ENCODE assay signal across 22 cellular contexts in genomic region chr1:207221934-207222351, GRCh38.
DNase-seq lines count a peak whose midpoint lies in the region; ATAC-seq and TF ChIP-seq lines count a peak whose summit lies in the region.
"Had no signal": no experiment of that assay in that cellular context is flagged by ENCODE, and none has a peak within 500 bp of the region (broad histone marks: within the 10 kb centered on the region; RNA-seq: fewer than 3 reads in every experiment).

No MANE protein-coding gene starts in this region.

- no peak for ATAC-seq in CD4-positive, alpha-beta T cell (ENCODE audit: poor library complexity)
- no peak for ATAC-seq in GM18511 (IDR thresholded peaks at IDR 0.05; ENCODE audit: unreplicated experiment)
- ATAC-seq: T-cell had no signal

- no peak overlapping the region for H3K4me3 Mint-ChIP-seq in CD4-positive, alpha-beta T cell
- H3K4me3 Mint-ChIP-seq: activated T-helper 1 cell treated with anti-CD3 and anti-CD28 coated beads, Interleukin-12 subunit alpha, Interleukin-12 subunit beta, Interleukin-2, Interleukin-4 antibody, amounts not matched to agents 30 ng/mL and 10 ng/mL and 1 ng/mL, durations not matched to agents 14 hours and 24 hours and 36 hours; CD4-positive, CD25-positive, alpha-beta regulatory T cell; central memory CD8-positive, alpha-beta T cell; T-cell had no signal

- H3K27ac ChIP-seq in epithelial cell of prostate: peak overlapping the region; percentile 59
- H3K27ac ChIP-seq in CD4-positive, alpha-beta T cell (ENCODE audit: low read depth, low read length): no peak overlapping the region
- H3K27ac ChIP-seq: dorsolateral prefrontal cortex, prostate gland had no signal

- TF ChIP-seq CTCF in CD4-positive, alpha-beta T cell (IDR thresholded peaks at IDR 0.05): no peak

- no peaks in the 10 kb centered on the region for H3K9me3 ChIP-seq in CD4-positive, alpha-beta T cell (ENCODE audit: control insufficient read depth, low read length)
- H3K9me3 ChIP-seq: prostate gland had no signal

- intact Hi-C loops in CD4-positive, alpha-beta T cell (cut with DNase I, micrococcal nuclease): no loop called here

- no peaks in the 10 kb centered on the region for H3K9me3 Mint-ChIP-seq in CD4-positive, alpha-beta T cell
- H3K9me3 Mint-ChIP-seq: activated T-helper 1 cell treated with anti-CD3 and anti-CD28 coated beads, Interleukin-12 subunit alpha, Interleukin-12 subunit beta, Interleukin-2, Interleukin-4 antibody, amounts not matched to agents 30 ng/mL and 10 ng/mL and 1 ng/mL, durations not matched to agents 14 hours and 24 hours and 36 hours; central memory CD8-positive, alpha-beta T cell; T-cell had no signal

- DNase-seq in ELR (ENCODE audit: low read depth) (peak; percentile 45), NCI-H226 (peak; percentile 78), epithelial cell of prostate (ENCODE audit: low read depth, low spot score) (peak; percentile 50), renal cortical epithelial cell (ENCODE audit: low read depth) (peak; percentile 47), NCI-H82 treated with DMSO at 0.1 percent for 48 hours (lab: John Stamatoyannopoulos, UW; ENCODE audit: unreplicated experiment) (no peak)
- no peak for DNase-seq in CD4-positive, alpha-beta T cell
- DNase-seq: activated CD4-positive, alpha-beta T cell treated with anti-CD3 and anti-CD28 coated beads for 1 hour; activated naive CD4-positive, alpha-beta T cell treated with anti-CD3 and anti-CD28 coated beads, Interleukin-2, amount 50 U/mL, for 16 hours; aorta; CD4-positive, CD25-positive, alpha-beta regulatory T cell; dorsolateral prefrontal cortex; foreskin fibroblast; H7; MV-4-11; NCI-H1694; NCI-H748 treated with DMSO at 0.1 percent for 48 hours; SIG-M5; T-cell had no signal

- H3K27me3 Mint-ChIP-seq in CD4-positive, alpha-beta T cell: no peaks in the 10 kb centered on the region

- POLR2A ChIA-PET in CD4-positive, alpha-beta T cell (lab: Charles Lee): no interaction called here

- no peaks in the 10 kb centered on the region for H3K36me3 Mint-ChIP-seq in CD4-positive, alpha-beta T cell (ENCODE audit: low read depth)
- H3K36me3 Mint-ChIP-seq: CD4-positive, CD25-positive, alpha-beta regulatory T cell; T-cell had no signal

- peaks cover 9% of the 10 kb centered on the region for H3K4me1 Mint-ChIP-seq in CD4-positive, alpha-beta T cell (ENCODE audit: low read depth)
- H3K4me1 Mint-ChIP-seq: central memory CD8-positive, alpha-beta T cell had no signal

- CTCF ChIA-PET in CD4-positive, alpha-beta T cell (lab: Charles Lee): interaction anchor here (1.2 kb wide), 1 partner anchor 183 kb away, joined by 3 read pairs; no protein-coding TSS in a partner anchor

- no peak overlapping the region for H3K27ac Mint-ChIP-seq in CD4-positive, alpha-beta T cell
- H3K27ac Mint-ChIP-seq: activated T-helper 1 cell treated with anti-CD3 and anti-CD28 coated beads, Interleukin-12 subunit alpha, Interleukin-12 subunit beta, Interleukin-2, Interleukin-4 antibody, amounts not matched to agents 30 ng/mL and 10 ng/mL and 1 ng/mL, durations not matched to agents 14 hours and 24 hours and 36 hours; CD4-positive, CD25-positive, alpha-beta regulatory T cell; T-cell had no signal

- no peaks in the 10 kb centered on the region for H3K27me3 ChIP-seq in CD4-positive, alpha-beta T cell (ENCODE audit: control insufficient read depth, insufficient read depth, low read length)
- H3K27me3 ChIP-seq: dorsolateral prefrontal cortex had no signal

Comparison
In these comparisons a context has a peak if more than half of its experiments do, and no peak if none do; other contexts are left out.
1. DNase-seq: peak in ELR (single experiment), NCI-H226 (single experiment), epithelial cell of prostate (single experiment) and renal cortical epithelial cell (single experiment); none in NCI-H82 treated with DMSO at 0.1 percent for 48 hours (single experiment) and CD4-positive, alpha-beta T cell (0 of 10).